ENCODE assay signal across 8 cellular contexts in genomic region chr15:56886450-56886856, GRCh38. TPM values are rescaled to one million over a fixed set of nuclear protein-coding genes. Genes with fewer than 3 reads are reported as not detected.
DNase-seq lines count a peak whose midpoint lies in the region; ATAC-seq, FAIRE-seq and TF ChIP-seq lines count a peak whose summit lies in the region.

No MANE protein-coding gene starts in this region.

- H3K4me3 Mint-ChIP-seq in CD4-positive, alpha-beta memory T cell, result peak overlapping the region; percentile 88 to 93 (median 90)
- H3K4me3 Mint-ChIP-seq in astrocyte (ENCODE audit: unreplicated experiment), result peak overlapping the region; percentile 83

- TF ChIP-seq POLR2A in right lobe of liver (IDR thresholded peaks at IDR 0.05) (no peak), upper lobe of left lung (IDR thresholded peaks at IDR 0.05) (no peak)

- CTCF ChIA-PET in CD4-positive, alpha-beta memory T cell (lab: Charles Lee; ENCODE audit: partially characterized antibody), result interaction anchor here (1.1 to 1.2 kb wide), 2 partner anchors 11 to 32 kb away, joined by 3 to 5 read pairs; partner anchors contain the start of gene TCF12

- no peaks in the 10 kb centered on the region for H3K36me3 ChIP-seq in CD4-positive, alpha-beta memory T cell (ENCODE audit: insufficient read depth, low read length)
- H3K36me3 ChIP-seq in HUES64 (ENCODE audit: insufficient read depth, low read length) (no peaks in the 10 kb centered on the region), astrocyte (ENCODE audit: insufficient read depth, low read length) (no peaks in the 10 kb centered on the region), right lobe of liver (no peaks in the 10 kb centered on the region), upper lobe of left lung (no peaks in the 10 kb centered on the region)

- WGBS in HUES64, result 97% methylated on average over 2 of the region's 5 CpGs
- WGBS in right lobe of liver (ENCODE audit: insufficient coverage, low coverage, low lambda C conversion rate, missing lambda C conversion rate), result 49% methylated on average over 5 of the region's 5 CpGs
- WGBS in upper lobe of left lung, 2 donors, result 26 to 38% methylated on average over 5 of the region's 5 CpGs

- H3K4me2 ChIP-seq in astrocyte (ENCODE audit: low read length), result peak overlapping the region; percentile 87

- H3K27ac ChIP-seq in CD4-positive, alpha-beta memory T cell (ENCODE audit: low read depth, low read length), result peak overlapping the region; percentile 83
- H3K27ac ChIP-seq in HUES64 (ENCODE audit: low read depth, low read length), result peak overlapping the region; percentile 92
- H3K27ac ChIP-seq in astrocyte (ENCODE audit: low read depth, low read length), result peak overlapping the region; percentile 73
- H3K27ac ChIP-seq in right lobe of liver, result peak overlapping the region; percentile 97 to 99 (median 98)
- H3K27ac ChIP-seq in upper lobe of left lung, result peak overlapping the region; percentile 95 to 98 (median 97)

- peaks cover 0 to 5% (median 0%) of the 10 kb centered on the region in 8 donors for H3K9me3 Mint-ChIP-seq in CD4-positive, alpha-beta memory T cell
- no peaks in the 10 kb centered on the region for H3K9me3 Mint-ChIP-seq in astrocyte (ENCODE audit: unreplicated experiment)

- H3K9me3 ChIP-seq in CD4-positive, alpha-beta memory T cell (ENCODE audit: control insufficient read depth in 1 of 2, low read length in 2 of 2), result no peaks in the 10 kb centered on the region
- H3K9me3 ChIP-seq in HUES64 (ENCODE audit: insufficient read depth, low read depth, low read length) (no peaks in the 10 kb centered on the region), astrocyte (ENCODE audit: insufficient read depth, low read depth, low read length) (no peaks in the 10 kb centered on the region), right lobe of liver (no peaks in the 10 kb centered on the region), upper lobe of left lung (no peaks in the 10 kb centered on the region)

- peak in 1 of 5 donors; percentile 28 for DNase-seq in CD4-positive, alpha-beta memory T cell
- DNase-seq in astrocyte (ENCODE audit: low read depth) (no peak), right lobe of liver (no peak), upper lobe of left lung (no peak), ecto neural progenitor cell (ENCODE audit: low spot score) (no peak), NCI-H1048 (lab: John Stamatoyannopoulos, UW) (no peak), NCI-H2196 (lab: John Stamatoyannopoulos, UW; ENCODE audit: unreplicated experiment) (no peak)

- H3K27ac Mint-ChIP-seq in CD4-positive, alpha-beta memory T cell, result peak overlapping the region; percentile 91 to 98 (median 95)
- peak overlapping the region; percentile 86 for H3K27ac Mint-ChIP-seq in astrocyte (ENCODE audit: unreplicated experiment)

- ATAC-seq in right lobe of liver (no peak), upper lobe of left lung (ENCODE audit: low FRiP score in 2 of 2) (no peak)

- POLR2A ChIA-PET in CD4-positive, alpha-beta memory T cell (lab: Charles Lee; ENCODE audit: partially characterized antibody), result interaction anchor here (1.0 to 3.1 kb wide), 4 partner anchors 28 to 153 kb away, joined by 3 to 111 read pairs (median 4); partner anchors contain the start of genes TCF12 and ZNF280D

- no peak for TF ChIP-seq CTCF in astrocyte (IDR thresholded peaks at IDR 0.05; ENCODE audit: insufficient read depth, low read depth, low read length)
- TF ChIP-seq CTCF in right lobe of liver (IDR thresholded peaks at IDR 0.05), result no peak
- TF ChIP-seq CTCF in upper lobe of left lung (IDR thresholded peaks at IDR 0.05), result no peak

- H3K4me3 ChIP-seq in CD4-positive, alpha-beta memory T cell (ENCODE audit: low read length in 2 of 2), result peak overlapping the region; percentile 33 to 59
- H3K4me3 ChIP-seq in HUES64 (ENCODE audit: low read length) (peak overlapping the region; percentile 73), astrocyte (ENCODE audit: insufficient read depth, low read depth, low read length) (peak overlapping the region; percentile 46), right lobe of liver (peak overlapping the region; percentile 66 to 80 (median 78)), upper lobe of left lung (peak overlapping the region in 3 of 4 donors; percentile 58 to 71 (median 69))

- H3K4me1 ChIP-seq in CD4-positive, alpha-beta memory T cell (ENCODE audit: insufficient read depth, low read length), result peaks cover 19% of the 10 kb centered on the region
- H3K4me1 ChIP-seq in HUES64 (ENCODE audit: insufficient read depth, low read length) (peaks cover 19% of the 10 kb centered on the region), astrocyte (ENCODE audit: insufficient read depth, low read length) (peaks cover 11% of the 10 kb centered on the region), right lobe of liver (peaks cover 0 to 12% (median 4%) of the 10 kb centered on the region in 4 donors), upper lobe of left lung (peaks cover 8 to 21% (median 10%) of the 10 kb centered on the region in 4 donors)

- TF ChIP-seq EP300 in upper lobe of left lung (IDR thresholded peaks at IDR 0.05), result no peak

- no peaks in the 10 kb centered on the region for H3K27me3 ChIP-seq in CD4-positive, alpha-beta memory T cell (ENCODE audit: insufficient read depth, low read length)
- H3K27me3 ChIP-seq in HUES64 (ENCODE audit: insufficient read depth, low read length) (peaks cover 12% of the 10 kb centered on the region), astrocyte (ENCODE audit: insufficient read depth, low read length) (no peaks in the 10 kb centered on the region), right lobe of liver (no peaks in the 10 kb centered on the region), upper lobe of left lung (no peaks in the 10 kb centered on the region)

- H4K20me1 ChIP-seq in astrocyte (ENCODE audit: insufficient read depth, low read length), result no peaks in the 10 kb centered on the region

- H3K9ac ChIP-seq in HUES64 (ENCODE audit: low read depth, low read length) (peak overlapping the region; percentile 85), astrocyte (ENCODE audit: low read length) (peak overlapping the region; percentile 81)

- FAIRE-seq in astrocyte (lab: Jason Lieb, UNC), result no peak

- H3K4me1 Mint-ChIP-seq in CD4-positive, alpha-beta memory T cell, result peaks cover 21 to 30% (median 27%) of the 10 kb centered on the region in 4 donors
- peaks cover 7% of the 10 kb centered on the region for H3K4me1 Mint-ChIP-seq in astrocyte (ENCODE audit: low read depth, unreplicated experiment)

- H2AFZ ChIP-seq in astrocyte (ENCODE audit: low read depth, low read length), result peak overlapping the region; percentile 80

- no peaks in the 10 kb centered on the region for H3K79me2 ChIP-seq in astrocyte (ENCODE audit: insufficient read depth, low read length)

- H3K27me3 Mint-ChIP-seq in CD4-positive, alpha-beta memory T cell, result no peaks in the 10 kb centered on the region
- no peaks in the 10 kb centered on the region for H3K27me3 Mint-ChIP-seq in astrocyte (ENCODE audit: low read depth, unreplicated experiment)

- intact Hi-C loops in CD4-positive, alpha-beta memory T cell (cut with micrococcal nuclease), result loop anchor here (2.0 to 5.0 kb wide), 2 partner anchors 154 to 639 kb away; partner anchors contain the start of gene ZNF280D
- intact Hi-C loops in right lobe of liver (cut with DNase I), result no loop called here

- peaks cover 0 to 4% of the 10 kb centered on the region in 2 donors for H3K36me3 Mint-ChIP-seq in CD4-positive, alpha-beta memory T cell
- H3K36me3 Mint-ChIP-seq in astrocyte (ENCODE audit: low read depth, unreplicated experiment), result no peaks in the 10 kb centered on the region

RNA-seq across cellular contexts. Expression of gene TCF12, which starts 32.0 kb away (rescaled TPM):
- 10 to 100 TPM; 78.5 to 86.5 TPM for total RNA-seq in CD4-positive, alpha-beta memory T cell
- 10 to 100 TPM; 36.5 to 58.2 TPM for polyA plus RNA-seq in CD4-positive, alpha-beta memory T cell
- 74.5 TPM for polyA plus RNA-seq in HUES64 (2013, experiment 1 of 2)
- polyA plus RNA-seq in HUES64 (2013, experiment 2 of 2), result 99.2 TPM
- 106 and 112 TPM in 2 replicates for total RNA-seq in astrocyte
- 10 to 100 TPM; 28.9 to 41.9 (median 35.3) TPM for total RNA-seq in right lobe of liver
- total RNA-seq in upper lobe of left lung, result 100 to 1,000 TPM in 4 of 6 donors, 10 to 100 TPM in 2; 74.5 to 257 (median 103) TPM
